19 cellular contexts compared by ENCODE assay signal in the genomic region with DNA sequence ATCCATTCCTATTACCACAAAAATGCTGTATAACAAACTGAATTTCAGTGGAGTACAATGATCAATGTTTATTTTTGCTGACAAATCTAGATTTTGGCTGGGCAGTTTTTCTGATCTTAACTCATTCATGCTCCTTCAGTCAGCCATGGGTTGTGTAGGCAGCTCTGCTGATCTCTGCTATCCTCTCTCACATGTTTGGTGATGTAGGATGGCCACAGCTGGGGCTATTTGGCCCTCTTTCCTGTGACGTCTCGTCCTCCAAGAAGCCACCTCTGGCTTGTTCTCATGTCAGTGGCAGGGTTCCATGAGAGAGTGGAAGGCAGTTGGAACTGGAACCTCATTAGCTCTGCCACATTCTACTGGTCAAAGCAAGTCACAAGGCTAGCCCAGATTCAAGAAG.
"Had no signal": no experiment of that assay in that cellular context is flagged by ENCODE, and none has a peak within 500 bp of the region (broad histone marks: within the 10 kb centered on the region; RNA-seq: fewer than 3 reads in every experiment).

No MANE protein-coding gene starts in this region.

- H3K9me3 Mint-ChIP-seq: activated naive CD8-positive, alpha-beta T cell treated with anti-CD3 and anti-CD28 coated beads for 36 hours; activated T-cell treated with anti-CD3 and anti-CD28 coated beads, Interleukin-2, amount 50 U/mL, for 72 hours; effector memory CD8-positive, alpha-beta T cell; nephron; stimulated activated naive CD8-positive, alpha-beta T cell treated with anti-CD3 and anti-CD28 coated beads, Interleukin-15, Interleukin-2, amounts not matched to agents 100 ng/mL and 50 ng/mL, for 24 hours; T-helper 1 cell treated with Interleukin-12 subunit alpha and Interleukin-12 subunit beta and Interleukin-4 antibody, amounts not matched to agents 30 μg/mL and 1 μg/mL, for 36 hours had no signal

- H3K4me3 ChIP-seq: upper lobe of left lung had no signal

- DNase-seq: activated B cell treated with CpG ODN at 0.5 μM for 24 hours; activated CD4-positive, alpha-beta T cell treated with anti-CD3 and anti-CD28 coated beads for 48 hours; activated CD8-positive, alpha-beta memory T cell treated with anti-CD3 and anti-CD28 coated beads, Interleukin-2, amount 50 U/mL, for 48 hours; activated gamma-delta T cell; activated naive CD8-positive, alpha-beta T cell treated with anti-CD3 and anti-CD28 coated beads for 36 hours; activated T-cell treated with anti-CD3 and anti-CD28 coated beads, Interleukin-2, amount 50 U/mL, for 72 hours; amygdala; brain microvascular endothelial cell; effector memory CD8-positive, alpha-beta T cell; hippocampal formation; kidney; small intestine; stimulated activated CD4-positive, alpha-beta T cell treated with anti-CD3 and anti-CD28 coated beads, Interleukin-4, amount 100 ng/mL, for 4 hours; stimulated activated CD8-positive, alpha-beta memory T cell treated with anti-CD3 and anti-CD28 coated beads, Interleukin-4, amount 100 ng/mL, for 48 hours; upper lobe of left lung had no signal

- H3K4me3 Mint-ChIP-seq: activated B cell treated with CpG ODN at 0.5 μM for 24 hours; activated naive CD8-positive, alpha-beta T cell treated with anti-CD3 and anti-CD28 coated beads for 36 hours; activated T-cell treated with anti-CD3 and anti-CD28 coated beads, Interleukin-2, amount 50 U/mL, for 72 hours; effector memory CD8-positive, alpha-beta T cell; nephron; stimulated activated naive CD8-positive, alpha-beta T cell treated with anti-CD3 and anti-CD28 coated beads, Interleukin-15, Interleukin-2, amounts not matched to agents 100 ng/mL and 50 ng/mL, for 24 hours; T-helper 1 cell treated with Interleukin-12 subunit alpha and Interleukin-12 subunit beta and Interleukin-4 antibody, amounts not matched to agents 30 μg/mL and 1 μg/mL, for 36 hours had no signal

- ATAC-seq: activated T-cell treated with anti-CD3 and anti-CD28 coated beads, Interleukin-2, amount 50 U/mL, for 72 hours; effector memory CD8-positive, alpha-beta T cell had no signal

- H3K4me1 Mint-ChIP-seq: nephron had no signal

- H3K9me3 ChIP-seq: upper lobe of left lung had no signal

- H3K27ac ChIP-seq: brain microvascular endothelial cell, epithelial cell of prostate, upper lobe of left lung had no signal

- H3K27me3 Mint-ChIP-seq: activated B cell treated with CpG ODN at 0.5 μM for 24 hours; activated naive CD8-positive, alpha-beta T cell treated with anti-CD3 and anti-CD28 coated beads for 36 hours; effector memory CD8-positive, alpha-beta T cell; stimulated activated naive CD8-positive, alpha-beta T cell treated with anti-CD3 and anti-CD28 coated beads, Interleukin-15, Interleukin-2, amounts not matched to agents 100 ng/mL and 50 ng/mL, for 24 hours had no signal

- H3K36me3 ChIP-seq: brain microvascular endothelial cell, upper lobe of left lung had no signal

- H3K27me3 ChIP-seq: brain microvascular endothelial cell, upper lobe of left lung had no signal

- H3K27ac Mint-ChIP-seq: activated B cell treated with CpG ODN at 0.5 μM for 24 hours; activated naive CD8-positive, alpha-beta T cell treated with anti-CD3 and anti-CD28 coated beads for 36 hours; activated T-cell treated with anti-CD3 and anti-CD28 coated beads, Interleukin-2, amount 50 U/mL, for 72 hours; effector memory CD8-positive, alpha-beta T cell; nephron; stimulated activated naive CD8-positive, alpha-beta T cell treated with anti-CD3 and anti-CD28 coated beads, Interleukin-15, Interleukin-2, amounts not matched to agents 100 ng/mL and 50 ng/mL, for 24 hours; T-helper 1 cell treated with Interleukin-12 subunit alpha and Interleukin-12 subunit beta and Interleukin-4 antibody, amounts not matched to agents 30 μg/mL and 1 μg/mL, for 36 hours had no signal
